13 cellular contexts compared by ENCODE assay signal in genomic region chr4:140742838-140743193, GRCh38. TPM values are rescaled to one million over a fixed set of nuclear protein-coding genes. Genes with fewer than 3 reads are reported as not detected.
DNase-seq lines count a peak whose midpoint lies in the region; ATAC-seq and TF ChIP-seq lines count a peak whose summit lies in the region.
"Had no signal": no experiment of that assay in that cellular context is flagged by ENCODE, and none has a peak within 500 bp of the region (broad histone marks: within the 10 kb centered on the region; RNA-seq: fewer than 3 reads in every experiment).

No MANE protein-coding gene starts in this region.

- H3K27me3 ChIP-seq in osteoblast (ENCODE audit: insufficient read depth, low read length) (no peaks in the 10 kb centered on the region), ascending aorta (no peaks in the 10 kb centered on the region)
- H3K27me3 ChIP-seq: esophagus squamous epithelium had no signal

- H3K4me3 ChIP-seq in SK-N-MC, result no peak overlapping the region
- H3K4me3 ChIP-seq in osteoblast (ENCODE audit: insufficient read depth, low read length), result no peak overlapping the region
- H3K4me3 ChIP-seq in ascending aorta, result no peak overlapping the region
- H3K4me3 ChIP-seq: esophagus squamous epithelium had no signal

- peaks cover 0 to 5% (median 2%) of the 10 kb centered on the region in 9 donors for H3K9me3 Mint-ChIP-seq in naive thymus-derived CD8-positive, alpha-beta T cell

- ATAC-seq in GM19395 (IDR thresholded peaks at IDR 0.05; ENCODE audit: unreplicated experiment), result peak; percentile 37
- peak; percentile 22 for ATAC-seq in HG02885 (IDR thresholded peaks at IDR 0.05; ENCODE audit: poor library complexity, unreplicated experiment)
- no peak for ATAC-seq in naive thymus-derived CD8-positive, alpha-beta T cell

- H2AFZ ChIP-seq in osteoblast (ENCODE audit: low read length), result no peak overlapping the region

- H3K27ac ChIP-seq in SK-N-MC (peak overlapping the region; percentile 52; the same call in 1 of the 2 replicates), osteoblast (ENCODE audit: low read depth, low read length) (no peak overlapping the region), ascending aorta (no peak overlapping the region)
- H3K27ac ChIP-seq: HL-60 had no signal

- 0 out of 2 replicates have a peak, but pooled peaks cover 4% of the 10 kb centered on the region for H3K9me3 ChIP-seq in SK-N-MC (ENCODE audit: low read depth, low read length)
- H3K9me3 ChIP-seq in osteoblast (ENCODE audit: low read depth, low read length), result no peaks in the 10 kb centered on the region
- H3K9me3 ChIP-seq in ascending aorta, result no peaks in the 10 kb centered on the region
- H3K9me3 ChIP-seq: esophagus squamous epithelium had no signal

- no peak overlapping the region for H3K9ac ChIP-seq in SK-N-MC (ENCODE audit: insufficient read length)

- H3K4me3 Mint-ChIP-seq in naive thymus-derived CD8-positive, alpha-beta T cell, result peak overlapping the region in 2 of 10 donors; percentile 2 to 42

- H3K4me1 ChIP-seq in osteoblast (ENCODE audit: insufficient read depth, low read length) (peaks cover 14% of the 10 kb centered on the region), ascending aorta (no peaks in the 10 kb centered on the region)

- peaks cover 8 to 23% (median 15%) of the 10 kb centered on the region in 5 donors for H3K27me3 Mint-ChIP-seq in naive thymus-derived CD8-positive, alpha-beta T cell

- H3K4me2 ChIP-seq in osteoblast (ENCODE audit: insufficient read depth, low read length), result peak overlapping the region; percentile 52

- intact Hi-C loops in ascending aorta (cut with DNase I), result no loop called here

- peaks cover 0 to 34% (median 0%) of the 10 kb centered on the region in 4 donors for H3K4me1 Mint-ChIP-seq in naive thymus-derived CD8-positive, alpha-beta T cell

- H3K27ac Mint-ChIP-seq in naive thymus-derived CD8-positive, alpha-beta T cell, result peak overlapping the region in 2 of 10 donors; percentile 44 to 61

- TF ChIP-seq CTCF in osteoblast (IDR thresholded peaks at IDR 0.05; ENCODE audit: extremely low read depth, low read depth, low read length) (no peak), ascending aorta (IDR thresholded peaks at IDR 0.05) (no peak)

- H4K20me1 ChIP-seq in osteoblast (ENCODE audit: insufficient read depth, low read length), result peaks cover 20% of the 10 kb centered on the region

- peaks cover 0 to 6% (median 2%) of the 10 kb centered on the region in 3 donors for H3K36me3 Mint-ChIP-seq in naive thymus-derived CD8-positive, alpha-beta T cell

- POLR2A ChIA-PET in naive thymus-derived CD8-positive, alpha-beta T cell (lab: Charles Lee), result no interaction called here

- H3K79me2 ChIP-seq in osteoblast (ENCODE audit: insufficient read depth, low read length), result peaks cover 23% of the 10 kb centered on the region

- H3K36me3 ChIP-seq in SK-N-MC (ENCODE audit: insufficient read depth, low read length) (peaks cover 11% of the 10 kb centered on the region), osteoblast (ENCODE audit: insufficient read depth, low read length) (no peaks in the 10 kb centered on the region), ascending aorta (no peaks in the 10 kb centered on the region)
- H3K36me3 ChIP-seq: esophagus squamous epithelium had no signal

- DNase-seq in SK-N-MC (ENCODE audit: low read depth, low spot score) (no peak), osteoblast (ENCODE audit: insufficient read length, low spot score, missing footprints) (no peak), ascending aorta (ENCODE audit: low spot score in 2 of 2) (no peak), NCI-H446 (lab: John Stamatoyannopoulos, UW) (no peak)
- no peak for DNase-seq in activated CD8-positive, alpha-beta memory T cell treated with anti-CD3 and anti-CD28 coated beads, Interleukin-2, amount 50 U/mL, for 4 hours
- no peak for DNase-seq in naive thymus-derived CD8-positive, alpha-beta T cell
- DNase-seq: activated gamma-delta T cell treated with Interleukin-2 at 50 U/mL for 16 hours, esophagus squamous epithelium, NCI-H2227 treated with DMSO at 0.1 percent for 48 hours, T1000 had no signal

RNA-seq across cellular contexts. Expression of gene TBC1D9, which starts 13.4 kb away (rescaled TPM):
- total RNA-seq in osteoblast (19.4 and 19.5 TPM in 2 replicates), ascending aorta (25.5 TPM)
- total RNA-seq in naive thymus-derived CD8-positive, alpha-beta T cell, result 1 to 10 TPM; 3.8 to 4.1 TPM
- polyA plus RNA-seq in naive thymus-derived CD8-positive, alpha-beta T cell, result under 1 TPM in 1 of 3 donors, not detected in 2; 0.12 TPM

Comparison
In these comparisons a context has a peak if more than half of its experiments do, and no peak if none do; other contexts are left out.
1. ATAC-seq: peak in GM19395 (single experiment) and HG02885 (single experiment); none in naive thymus-derived CD8-positive, alpha-beta T cell (0 of 2).